8 cellular contexts compared by ENCODE assay signal in genomic region chr1:223133824-223134435, GRCh38. TPM values are rescaled to one million over a fixed set of nuclear protein-coding genes. Genes with fewer than 3 reads are reported as not detected.
A peak's percentile ranks its signal among the peaks of the same experiment; 100 is the strongest.
DNase-seq lines count a peak whose midpoint lies in the region; ATAC-seq, FAIRE-seq and TF ChIP-seq lines count a peak whose summit lies in the region.

No MANE protein-coding gene starts in this region.

- H3K4me3 Mint-ChIP-seq in astrocyte (ENCODE audit: unreplicated experiment) = peak overlapping the region; percentile 81

- FAIRE-seq in astrocyte (lab: Jason Lieb, UNC) = peak; percentile 29

- no peaks in the 10 kb centered on the region for H3K9me2 ChIP-seq in hepatocyte (replicated peaks; ENCODE audit: insufficient read depth)

- H3K79me2 ChIP-seq in astrocyte (ENCODE audit: insufficient read depth, low read length) (no peaks in the 10 kb centered on the region), hepatocyte (no peaks in the 10 kb centered on the region)

- H3K36me3 Mint-ChIP-seq in astrocyte (ENCODE audit: low read depth, unreplicated experiment) = no peaks in the 10 kb centered on the region

- DNase-seq in NCI-H1694 (lab: John Stamatoyannopoulos, UW) = peak; percentile 77
- DNase-seq in T-helper 9 cell = peak; percentile 74
- DNase-seq in astrocyte (ENCODE audit: low read depth) = peak; percentile 55
- peak; percentile 94 for DNase-seq in hepatocyte (ENCODE audit: low spot score)
- DNase-seq in renal cortical epithelial cell (ENCODE audit: low read depth) = peak; percentile 65
- peak; percentile 91 to 94 for DNase-seq in aorta

- H3K4me2 ChIP-seq in astrocyte (ENCODE audit: low read length) = peak overlapping the region; percentile 82
- H3K4me2 ChIP-seq in hepatocyte = peak overlapping the region; percentile 81

- H2AFZ ChIP-seq in astrocyte (ENCODE audit: low read depth, low read length) (peak overlapping the region; percentile 63), hepatocyte (peak overlapping the region; percentile 55)

- H3K4me1 ChIP-seq in astrocyte (ENCODE audit: insufficient read depth, low read length) (peaks cover 11% of the 10 kb centered on the region), hepatocyte (ENCODE audit: insufficient read depth) (peaks cover 23% of the 10 kb centered on the region), aorta (ENCODE audit: control insufficient read depth in 1 of 2, insufficient read depth in 2 of 2, low read length in 2 of 2) (no peaks in the 10 kb centered on the region)

- H3K9ac ChIP-seq in astrocyte (ENCODE audit: low read length) = peak overlapping the region; percentile 32

- no peak overlapping the region for H3K27ac ChIP-seq in astrocyte (ENCODE audit: low read depth, low read length)
- H3K27ac ChIP-seq in hepatocyte = peak overlapping the region; percentile 78
- peak overlapping the region in 1 of 2 donors; percentile 47 for H3K27ac ChIP-seq in aorta (ENCODE audit: low read depth in 1 of 2, low read length in 2 of 2)

- H3K27me3 Mint-ChIP-seq in astrocyte (ENCODE audit: low read depth, unreplicated experiment) = peaks cover 20% of the 10 kb centered on the region

- H3K27me3 ChIP-seq in astrocyte (ENCODE audit: insufficient read depth, low read length) (no peaks in the 10 kb centered on the region), hepatocyte (no peaks in the 10 kb centered on the region), aorta (ENCODE audit: control insufficient read depth in 1 of 2, insufficient read depth in 2 of 2, low read length in 1 of 2) (no peaks in the 10 kb centered on the region)

- H3K36me3 ChIP-seq in astrocyte (ENCODE audit: insufficient read depth, low read length) = no peaks in the 10 kb centered on the region
- no peaks in the 10 kb centered on the region for H3K36me3 ChIP-seq in hepatocyte (replicated peaks; ENCODE audit: insufficient read depth, low read depth)
- H3K36me3 ChIP-seq in aorta (ENCODE audit: control insufficient read depth in 1 of 2, insufficient read depth in 2 of 2, low read length in 1 of 2) = no peaks in the 10 kb centered on the region

- peak overlapping the region; percentile 46 for H3K4me3 ChIP-seq in astrocyte (ENCODE audit: insufficient read depth, low read depth, low read length)
- H3K4me3 ChIP-seq in hepatocyte = peak overlapping the region; percentile 15
- peak overlapping the region; percentile 13 to 58 for H3K4me3 ChIP-seq in aorta (ENCODE audit: low read length in 2 of 2)

- TF ChIP-seq CTCF in GM12874 (IDR thresholded peaks at IDR 0.05; ENCODE audit: insufficient read depth, low read depth, low read length) (peak; percentile 89), astrocyte (IDR thresholded peaks at IDR 0.05; ENCODE audit: insufficient read depth, low read depth, low read length) (no peak), hepatocyte (IDR thresholded peaks at IDR 0.05; ENCODE audit: poor library complexity) (peak; percentile 94)

- H3K9me3 ChIP-seq in astrocyte (ENCODE audit: insufficient read depth, low read depth, low read length) (no peaks in the 10 kb centered on the region), hepatocyte (ENCODE audit: low read depth) (no peaks in the 10 kb centered on the region), aorta (ENCODE audit: control insufficient read depth, low read length) (no peaks in the 10 kb centered on the region)

- no peaks in the 10 kb centered on the region for H3K9me3 Mint-ChIP-seq in astrocyte (ENCODE audit: unreplicated experiment)

- H4K20me1 ChIP-seq in astrocyte (ENCODE audit: insufficient read depth, low read length) (no peaks in the 10 kb centered on the region), hepatocyte (ENCODE audit: insufficient read depth, poor library complexity, severe bottlenecking) (no peaks in the 10 kb centered on the region)

- ATAC-seq in HG02884 (IDR thresholded peaks at IDR 0.05; ENCODE audit: unreplicated experiment) = peak; percentile 81
- ATAC-seq in aorta (ENCODE audit: low FRiP score) = peak; percentile 94

- WGBS in hepatocyte (ENCODE audit: low lambda C conversion rate, missing lambda C conversion rate) = 4% methylated on average over 23 of the region's 23 CpGs
- WGBS in aorta, 2 donors = 1% methylated on average over 23 of the region's 23 CpGs

- intact Hi-C loops in aorta (cut with DNase I) = loop anchor here (5.0 to 10.0 kb wide), 2 partner anchors 231 to 548 kb away; partner anchors contain the start of gene SUSD4 (in 1 of the 2)

- no peak overlapping the region for H3K27ac Mint-ChIP-seq in astrocyte (ENCODE audit: unreplicated experiment)

- peaks cover 4% of the 10 kb centered on the region for H3K4me1 Mint-ChIP-seq in astrocyte (ENCODE audit: low read depth, unreplicated experiment)

RNA-seq across cellular contexts. Expression of gene TLR5, which starts 9.1 kb away (rescaled TPM):
- total RNA-seq in astrocyte (1.1 and 1.2 TPM in 2 replicates), hepatocyte (0.88 and 1.9 TPM in 2 replicates), renal cortical epithelial cell (0.17 and 9.1 TPM in 2 replicates), aorta (10 to 100 TPM in 1 of 2 donors, 1 to 10 TPM in 1; 4.9 to 20.9 TPM)
- polyA plus RNA-seq in hepatocyte (1.5 TPM in 2 replicates), aorta (1 to 10 TPM in 1 of 2 donors, under 1 TPM in 1; 0.20 to 2.0 TPM)
